In the genomic region with DNA sequence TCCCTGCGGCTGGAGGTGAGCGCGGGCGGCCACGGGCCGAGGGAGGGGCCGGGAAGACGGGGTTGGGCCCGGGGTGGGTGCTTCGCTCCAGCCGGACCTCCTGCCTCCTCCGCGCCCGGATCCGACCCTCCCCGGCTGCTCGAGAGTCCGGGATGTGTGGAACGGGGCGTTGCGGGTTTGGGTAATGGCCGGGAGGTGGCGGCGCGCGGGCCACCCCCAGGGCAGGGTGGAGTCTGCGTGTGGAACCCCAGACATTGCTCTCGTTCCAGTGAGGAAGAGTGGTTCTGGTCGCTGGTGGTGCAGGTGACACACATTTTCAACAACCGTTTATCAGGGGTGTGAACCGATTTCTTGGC, we compare ENCODE assay signal across 8 cellular contexts. TPM values are rescaled to one million over a fixed set of nuclear protein-coding genes. Genes with fewer than 3 reads are reported as not detected.
DNase-seq lines count a peak whose midpoint lies in the region; ATAC-seq, FAIRE-seq and TF ChIP-seq lines count a peak whose summit lies in the region.

No MANE protein-coding gene starts in this region.

- H3K4me1 ChIP-seq in PC-3 (ENCODE audit: insufficient read depth, low read length) (peaks cover 19% of the 10 kb centered on the region), keratinocyte (ENCODE audit: control insufficient read depth, extremely low read depth, insufficient read depth, low read length) (peaks cover 23% of the 10 kb centered on the region)

- no peaks in the 10 kb centered on the region for H3F3A ChIP-seq in PC-3 (ENCODE audit: low read length, unreplicated experiment)

- H3K9ac ChIP-seq in PC-3 (ENCODE audit: low read length) (peak overlapping the region; percentile 98), keratinocyte (ENCODE audit: control insufficient read depth, extremely low read depth, insufficient read depth, low read length) (peak overlapping the region; percentile 95)

- no peaks in the 10 kb centered on the region for H3K9me1 ChIP-seq in keratinocyte (ENCODE audit: control insufficient read depth, extremely low read depth, insufficient read depth, low read length)

- H3K27ac ChIP-seq in PC-3 (ENCODE audit: low read length): peak overlapping the region; percentile 72
- peak overlapping the region; percentile 87 for H3K27ac ChIP-seq in keratinocyte (ENCODE audit: control insufficient read depth, insufficient read depth, low read length)

- H4K20me1 ChIP-seq in PC-3 (ENCODE audit: low read length) (0 out of 2 replicates have a peak, but pooled peaks cover 5% of the 10 kb centered on the region), keratinocyte (ENCODE audit: control insufficient read depth, extremely low read depth, insufficient read depth, low read length) (peaks cover 3% of the 10 kb centered on the region)

- H3K9me3 ChIP-seq in PC-3 (ENCODE audit: low read length) (no peaks in the 10 kb centered on the region), keratinocyte (ENCODE audit: control insufficient read depth, low read depth, low read length) (no peaks in the 10 kb centered on the region)

- peaks cover 5% of the 10 kb centered on the region for H3K36me3 ChIP-seq in PC-3 (ENCODE audit: low read depth, low read length)
- H3K36me3 ChIP-seq in keratinocyte (ENCODE audit: control insufficient read depth in 2 of 2, extremely low read depth in 1 of 2, insufficient read depth in 2 of 2, low read length in 2 of 2): no peaks in the 10 kb centered on the region

- H3K4me2 ChIP-seq in PC-3 (ENCODE audit: low read length) (peak overlapping the region; percentile 97), keratinocyte (ENCODE audit: control insufficient read depth, extremely low read depth, insufficient read depth, low read depth, low read length) (peak overlapping the region; percentile 91)

- no peaks in the 10 kb centered on the region for H3K9me3 Mint-ChIP-seq in brain

- peaks cover 51% of the 10 kb centered on the region for H3K79me2 ChIP-seq in PC-3 (ENCODE audit: low read length)
- peaks cover 40% of the 10 kb centered on the region for H3K79me2 ChIP-seq in keratinocyte (ENCODE audit: control insufficient read depth, insufficient read depth, low read length)

- peak overlapping the region; percentile 53 for H3K4me3 ChIP-seq in AG09309 (ENCODE audit: control insufficient read depth, low read depth, low read length)
- peak overlapping the region; percentile 93 for H3K4me3 ChIP-seq in PC-3 (ENCODE audit: low read length)
- H3K4me3 ChIP-seq in keratinocyte (ENCODE audit: control insufficient read depth in 2 of 3, extremely low read depth in 1 of 3, insufficient read depth in 2 of 3, low read depth in 1 of 3, low read length in 3 of 3): peak overlapping the region; percentile 81 to 94 (median 92)

- H3K4me1 Mint-ChIP-seq in brain: peaks cover 62% of the 10 kb centered on the region

- intact Hi-C loops in PC-3 (cut with micrococcal nuclease): loop anchor here (10.0 kb wide), 2 partner anchors 209 to 239 kb away; partner anchors contain the start of gene ANKRD10

- CTCF ChIA-PET in PC-3 (lab: Charles Lee): no interaction called here

- dilution Hi-C loops in keratinocyte (cut with MboI; ENCODE audit: extremely low pct_ligation_motif_present, low sequenced_read_pairs): no loop called here

- ATAC-seq in HG02981 (IDR thresholded peaks at IDR 0.05; ENCODE audit: unreplicated experiment) (peak; percentile 35), PC-3 (peak; percentile 45)

- POLR2A ChIA-PET in PC-3 (lab: Charles Lee; ENCODE audit: unreplicated experiment): no interaction called here

- H2AFZ ChIP-seq in PC-3 (ENCODE audit: low read length) (peak overlapping the region; percentile 81; the same call in 1 of the 2 replicates), keratinocyte (ENCODE audit: control insufficient read depth, low read length) (peak overlapping the region; percentile 81)

- no peak for DNase-seq in AG09309 (ENCODE audit: low read depth)
- no peak for DNase-seq in GM18507 (ENCODE audit: extremely low spot score, insufficient read length, low read depth)
- DNase-seq in PC-3: peak; percentile 23
- DNase-seq in keratinocyte (ENCODE audit: low read depth, low spot score): no peak
- peak; percentile 34 to 44 (median 35) for DNase-seq in stimulated activated CD4-positive, alpha-beta T cell treated with anti-CD3 and anti-CD28 coated beads, TNF-alpha, amount 100 ng/mL, for 48 hours (ENCODE audit: low read depth in 3 of 3)
- DNase-seq in epidermal melanocyte (ENCODE audit: insufficient read length, low spot score): no peak

- TF ChIP-seq CTCF in AG09309 (IDR thresholded peaks at IDR 0.05; ENCODE audit: control insufficient read depth, insufficient read depth, low read depth, low read length, missing control alignments) (no peak), PC-3 (conservative IDR thresholded peaks at IDR 0.05; ENCODE audit: low read depth, low read length) (no peak), brain (conservative IDR thresholded peaks at IDR 0.05) (peak in 1 of 2 experiments; percentile 14), keratinocyte (optimal IDR thresholded peaks at IDR 0.05 in 1 of 3, IDR thresholded peaks at IDR 0.05 in 1 of 3, conservative IDR thresholded peaks at IDR 0.05 in 1 of 3; ENCODE audit: extremely low read depth in 1 of 3, insufficient read depth in 2 of 3, low read length in 3 of 3) (peak in 1 of 3 experiments; percentile 28)

- peak; percentile 72 for FAIRE-seq in GM18507 (lab: Jason Lieb, UNC)
- no peak for FAIRE-seq in keratinocyte (lab: Jason Lieb, UNC)

- H3K27me3 ChIP-seq in PC-3 (ENCODE audit: low read length) (peaks cover 17% of the 10 kb centered on the region), keratinocyte (ENCODE audit: control insufficient read depth, extremely low read depth, insufficient read depth, low read length) (no peaks in the 10 kb centered on the region)

- no TSS peak for BruUV-seq in PC-3 (replicated peaks; lab: Mats Ljungman, UMichigan)

- H3K27me3 Mint-ChIP-seq in brain: peaks cover 6% of the 10 kb centered on the region

- H3K9me2 ChIP-seq in PC-3 (replicated peaks; ENCODE audit: low read length): no peaks in the 10 kb centered on the region

- H3K4me3 Mint-ChIP-seq in brain: peak overlapping the region; percentile 91 to 96 (median 92)

- H3K27ac Mint-ChIP-seq in brain: peak overlapping the region; percentile 92 to 96 (median 94)

- peaks cover 3% of the 10 kb centered on the region for H3K36me3 Mint-ChIP-seq in brain

RNA-seq across cellular contexts. Expression of gene ARHGEF7, which starts 38.8 kb away (rescaled TPM):
- 14.7 and 25.9 TPM in 2 replicates for total RNA-seq in PC-3 (2014; rRNA removed)
- polyA plus RNA-seq in brain (ENCODE audit: insufficient read depth, low read depth, low replicate concordance) (68.9 TPM), keratinocyte (19.0 to 25.2 TPM (median 24.9 TPM) in 3 replicates)
- 12.4 TPM for polyA plus RNA-seq in keratinocyte (2011; ENCODE audit: low read depth)
- polyA plus RNA-seq in keratinocyte (2011; cell fraction: cytosol; rRNA removed): 11.7 and 15.6 TPM in 2 replicates
- 74.2 and 76.3 TPM in 2 replicates for polyA plus RNA-seq in keratinocyte (2011; cell fraction: nucleus; rRNA removed)
- 22.1 and 24.5 TPM in 2 replicates for polyA plus RNA-seq in keratinocyte (2012; ENCODE audit: low replicate concordance)
- polyA minus RNA-seq in keratinocyte: 15.0 to 32.6 TPM (median 20.8 TPM) in 3 replicates
- 8.8 TPM for polyA minus RNA-seq in keratinocyte (2011; cell fraction: cytosol; rRNA and poly(A)+ RNA removed)
- polyA minus RNA-seq in keratinocyte (2011; cell fraction: nucleus; rRNA and poly(A)+ RNA removed): 44.4 and 84.5 TPM in 2 replicates

Comparison
In these comparisons a context has a peak if more than half of its experiments do, and no peak if none do; other contexts are left out.
1. DNase-seq: peak in PC-3 (single experiment) and stimulated activated CD4-positive, alpha-beta T cell treated with anti-CD3 and anti-CD28 coated beads, TNF-alpha, amount 100 ng/mL, for 48 hours (3 of 3); none in AG09309 (single experiment), GM18507 (single experiment), keratinocyte (single experiment) and epidermal melanocyte (single experiment).
2. Peak in every context shown above with its lines, with median percentiles within 50 percentile points of each other: H3K4me3 ChIP-seq.